In genomic region chr6:43174263-43175112, GRCh38 we compare ENCODE assay signal across 8 cellular contexts.
DNase-seq lines count a peak whose midpoint lies in the region; ATAC-seq and TF ChIP-seq lines count a peak whose summit lies in the region.

No MANE protein-coding gene starts in this region.

- peak overlapping the region; percentile 85 for H3K4me2 ChIP-seq in OCI-LY1 (ENCODE audit: low read length)

- H2AFZ ChIP-seq in OCI-LY1 (ENCODE audit: low read length): no peak overlapping the region

- DNase-seq in D341Med (ENCODE audit: low spot score): peak; percentile 95
- DNase-seq in HuH-7 (ENCODE audit: low spot score): peak; percentile 91
- DNase-seq in activated T-cell treated with anti-CD3 and anti-CD28 coated beads for 4 hours: peak; percentile 90
- peak; percentile 99 for DNase-seq in epithelial cell of esophagus (ENCODE audit: low read depth)
- peak; percentile 93 for DNase-seq in middle frontal gyrus (ENCODE audit: extremely low spot score, low spot score)
- peak; percentile 88 to 91 for DNase-seq in stimulated activated CD8-positive, alpha-beta memory T cell treated with anti-CD3 and anti-CD28 coated beads, Interleukin-2, amount 100 ng/mL, for 1 hour (ENCODE audit: low read depth in 2 of 2)

- no peaks in the 10 kb centered on the region; the same call in 1 of the 2 replicates for H3F3A ChIP-seq in OCI-LY1 (ENCODE audit: insufficient read depth, low read length)

- H3K4me1 ChIP-seq in OCI-LY1 (ENCODE audit: insufficient read depth, low read length, severe bottlenecking): peaks cover 32% of the 10 kb centered on the region

- TF ChIP-seq CTCF in OCI-LY1 (IDR thresholded peaks at IDR 0.05; ENCODE audit: low read length) (no peak), epithelial cell of esophagus (IDR thresholded peaks at IDR 0.05; ENCODE audit: insufficient read depth, low read depth, low read length, missing control alignments) (peak; percentile 29)

- peak overlapping the region; percentile 97; the same call in 1 of the 2 replicates for H3K9ac ChIP-seq in OCI-LY1 (ENCODE audit: low read length)

- peaks cover 18% of the 10 kb centered on the region for H3K79me2 ChIP-seq in OCI-LY1 (ENCODE audit: insufficient read depth, low read length)

- H3K9me2 ChIP-seq in OCI-LY1 (ENCODE audit: low read depth, low read length): no peaks in the 10 kb centered on the region

- no peaks in the 10 kb centered on the region for H4K20me1 ChIP-seq in OCI-LY1 (ENCODE audit: insufficient read depth, low read length)

- no peaks in the 10 kb centered on the region for H3K27me3 ChIP-seq in OCI-LY1 (ENCODE audit: insufficient read depth, low read length)

- H3K4me3 ChIP-seq in OCI-LY1 (ENCODE audit: low read depth, low read length, poor library complexity, severe bottlenecking): peak overlapping the region; percentile 85
- H3K4me3 ChIP-seq in epithelial cell of esophagus (ENCODE audit: low read length): peak overlapping the region; percentile 36

- peaks cover 44% of the 10 kb centered on the region for H3K36me3 ChIP-seq in OCI-LY1 (ENCODE audit: insufficient read depth, low read length)

- H3K9me3 ChIP-seq in OCI-LY1 (ENCODE audit: low read length): no peaks in the 10 kb centered on the region

- H3K27ac ChIP-seq in OCI-LY1 (ENCODE audit: low read depth, low read length, poor library complexity, severe bottlenecking): peak overlapping the region; percentile 82

- peak; percentile 60 for ATAC-seq in GM21526 (IDR thresholded peaks at IDR 0.05; ENCODE audit: low FRiP score, unreplicated experiment)

Comparison
In these comparisons a context has a peak if more than half of its experiments do, and no peak if none do; other contexts are left out.
1. Peak in every context shown above with its lines: DNase-seq, ATAC-seq, H3K4me3 ChIP-seq and H3K27ac ChIP-seq.